10 cellular contexts compared by ENCODE assay signal in genomic region chr2:163800889-163801498, GRCh38.
DNase-seq lines count a peak whose midpoint lies in the region; ATAC-seq, FAIRE-seq and TF ChIP-seq lines count a peak whose summit lies in the region.
"Had no signal": no experiment of that assay in that cellular context is flagged by ENCODE, and none has a peak within 500 bp of the region (broad histone marks: within the 10 kb centered on the region; RNA-seq: fewer than 3 reads in every experiment).

No MANE protein-coding gene starts in this region.

- H3K27ac ChIP-seq in WERI-Rb-1 = no peak overlapping the region

- no peaks in the 10 kb centered on the region for H3K9me3 ChIP-seq in WERI-Rb-1 (ENCODE audit: severe bottlenecking)

- H3K27me3 ChIP-seq in WERI-Rb-1 (ENCODE audit: insufficient read depth, low read depth, severe bottlenecking) = no peaks in the 10 kb centered on the region

- no peaks in the 10 kb centered on the region for H3K36me3 ChIP-seq in WERI-Rb-1

- H3K9me3 Mint-ChIP-seq in activated CD8-positive, alpha-beta T cell treated with anti-CD3 and anti-CD28 coated beads for 36 hours = peaks cover 10% of the 10 kb centered on the region
- H3K9me3 Mint-ChIP-seq in activated naive CD8-positive, alpha-beta T cell treated with anti-CD3 and anti-CD28 coated beads, Interleukin-2, amount 50 U/mL, for 24 hours = peaks cover 14% of the 10 kb centered on the region
- H3K9me3 Mint-ChIP-seq: CD4-positive, alpha-beta T cell had no signal

- H3K27ac Mint-ChIP-seq in activated CD8-positive, alpha-beta T cell treated with anti-CD3 and anti-CD28 coated beads for 36 hours = no peak overlapping the region
- H3K27ac Mint-ChIP-seq in activated naive CD8-positive, alpha-beta T cell treated with anti-CD3 and anti-CD28 coated beads, Interleukin-2, amount 50 U/mL, for 24 hours = no peak overlapping the region
- H3K27ac Mint-ChIP-seq: CD4-positive, alpha-beta T cell had no signal

- H3K4me3 Mint-ChIP-seq in activated CD8-positive, alpha-beta T cell treated with anti-CD3 and anti-CD28 coated beads for 36 hours = no peak overlapping the region
- H3K4me3 Mint-ChIP-seq in activated naive CD8-positive, alpha-beta T cell treated with anti-CD3 and anti-CD28 coated beads, Interleukin-2, amount 50 U/mL, for 24 hours = no peak overlapping the region
- H3K4me3 Mint-ChIP-seq: CD4-positive, alpha-beta T cell had no signal

- intact Hi-C loops in activated CD8-positive, alpha-beta T cell treated with anti-CD3 and anti-CD28 coated beads for 36 hours (cut with micrococcal nuclease) = no loop called here

- CTCF ChIA-PET in AG04449 (lab: Yijun Ruan, JAX) = interaction anchor here (0.9 kb wide), 1 partner anchor 455 kb away, joined by 3 read pairs; no protein-coding TSS in a partner anchor
- CTCF ChIA-PET in activated CD8-positive, alpha-beta T cell treated with anti-CD3 and anti-CD28 coated beads for 36 hours (lab: Charles Lee) = no interaction called here

- no peaks in the 10 kb centered on the region for H3K27me3 Mint-ChIP-seq in activated CD8-positive, alpha-beta T cell treated with anti-CD3 and anti-CD28 coated beads for 36 hours
- no peaks in the 10 kb centered on the region for H3K27me3 Mint-ChIP-seq in activated naive CD8-positive, alpha-beta T cell treated with anti-CD3 and anti-CD28 coated beads, Interleukin-2, amount 50 U/mL, for 24 hours
- H3K27me3 Mint-ChIP-seq: CD4-positive, alpha-beta T cell had no signal

- no peak for TF ChIP-seq CTCF in AG04449 (IDR thresholded peaks at IDR 0.05; ENCODE audit: insufficient read depth, low read length, missing control alignments)
- TF ChIP-seq CTCF in WERI-Rb-1 (IDR thresholded peaks at IDR 0.05; ENCODE audit: low read depth, low read length) = no peak
- no peak for TF ChIP-seq CTCF in activated CD8-positive, alpha-beta T cell treated with anti-CD3 and anti-CD28 coated beads for 36 hours (IDR thresholded peaks at IDR 0.05)

- H3K4me3 ChIP-seq in AG04449 (ENCODE audit: low read depth, low read length) (0 out of 2 replicates have a peak overlapping the region, but pooled peaks have one; percentile 2), WERI-Rb-1 (ENCODE audit: low read depth, low read length) (peak overlapping the region; percentile 23)

- no peak for ATAC-seq in activated CD8-positive, alpha-beta T cell treated with anti-CD3 and anti-CD28 coated beads for 36 hours
- no peak for ATAC-seq in activated naive CD8-positive, alpha-beta T cell treated with anti-CD3 and anti-CD28 coated beads, Interleukin-2, amount 50 U/mL, for 24 hours

- H3K36me3 Mint-ChIP-seq in activated CD8-positive, alpha-beta T cell treated with anti-CD3 and anti-CD28 coated beads for 36 hours (ENCODE audit: low read depth) = no peaks in the 10 kb centered on the region
- H3K36me3 Mint-ChIP-seq in activated naive CD8-positive, alpha-beta T cell treated with anti-CD3 and anti-CD28 coated beads, Interleukin-2, amount 50 U/mL, for 24 hours (ENCODE audit: low read depth) = no peaks in the 10 kb centered on the region

- H3K4me1 Mint-ChIP-seq in activated CD8-positive, alpha-beta T cell treated with anti-CD3 and anti-CD28 coated beads for 36 hours (ENCODE audit: low read depth) = no peaks in the 10 kb centered on the region
- H3K4me1 Mint-ChIP-seq in activated naive CD8-positive, alpha-beta T cell treated with anti-CD3 and anti-CD28 coated beads, Interleukin-2, amount 50 U/mL, for 24 hours = no peaks in the 10 kb centered on the region

- DNase-seq in AG04449 (ENCODE audit: low read depth, low spot score) = peak; percentile 55
- DNase-seq in HTR-8/SVneo (ENCODE audit: insufficient read length, low spot score) = peak; percentile 58
- DNase-seq in WERI-Rb-1 = peak; percentile 85
- DNase-seq in medulla oblongata (ENCODE audit: extremely low spot score) = peak; percentile 16
- no peak for DNase-seq in NCI-H146 treated with DMSO at 0.1 percent for 48 hours (lab: John Stamatoyannopoulos, UW; ENCODE audit: unreplicated experiment)
- DNase-seq in activated CD8-positive, alpha-beta T cell treated with anti-CD3 and anti-CD28 coated beads for 36 hours = no peak
- no peak for DNase-seq in activated naive CD8-positive, alpha-beta T cell treated with anti-CD3 and anti-CD28 coated beads, Interleukin-2, amount 50 U/mL, for 24 hours
- no peak for DNase-seq in GM19240 (ENCODE audit: insufficient read length, low spot score)
- DNase-seq: CD4-positive, alpha-beta T cell; NCI-H2029 had no signal

- POLR2A ChIA-PET in AG04449 (lab: Yijun Ruan, JAX) = no interaction called here
- POLR2A ChIA-PET in activated CD8-positive, alpha-beta T cell treated with anti-CD3 and anti-CD28 coated beads for 36 hours (lab: Charles Lee) = no interaction called here

- FAIRE-seq in HTR-8/SVneo (lab: Jason Lieb, UNC) = peak; percentile 89

Comparison
In these comparisons a context has a peak if more than half of its experiments do, and no peak if none do; other contexts are left out.
1. DNase-seq: peak in AG04449 (single experiment), HTR-8/SVneo (single experiment), WERI-Rb-1 (single experiment) and medulla oblongata (single experiment); none in NCI-H146 treated with DMSO at 0.1 percent for 48 hours (single experiment), activated CD8-positive, alpha-beta T cell treated with anti-CD3 and anti-CD28 coated beads for 36 hours (single experiment), activated naive CD8-positive, alpha-beta T cell treated with anti-CD3 and anti-CD28 coated beads, Interleukin-2, amount 50 U/mL, for 24 hours (single experiment) and GM19240 (single experiment).